In the genomic region with DNA sequence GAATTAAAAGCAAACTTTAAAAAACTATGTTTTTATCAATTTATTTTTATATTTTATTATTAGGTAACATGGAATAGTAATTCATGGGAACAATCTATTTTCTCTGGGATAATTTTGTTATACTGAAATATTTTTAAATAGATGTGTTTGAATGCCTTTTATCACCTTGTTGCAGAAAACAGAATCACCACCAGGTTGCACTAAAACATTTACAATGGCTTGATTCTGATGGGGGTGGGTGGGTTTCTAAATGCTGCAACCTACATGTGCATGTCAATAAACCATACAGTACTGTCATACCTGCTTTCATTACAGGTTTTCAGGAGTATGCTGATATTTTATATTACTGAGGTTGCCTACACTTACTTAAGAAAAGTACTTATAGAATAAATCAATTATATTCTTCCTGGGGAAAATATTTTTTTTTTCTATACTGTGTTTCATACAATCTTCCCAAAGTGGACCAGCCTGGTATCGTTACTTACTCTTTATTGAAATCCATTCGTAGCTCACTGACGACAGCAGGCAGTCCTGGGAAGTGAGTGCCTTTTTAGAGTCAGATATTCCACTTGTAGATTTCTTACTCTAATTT, we compare ENCODE assay signal across 8 cellular contexts.
DNase-seq lines count a peak whose midpoint lies in the region; ATAC-seq and TF ChIP-seq lines count a peak whose summit lies in the region.

No MANE protein-coding gene starts in this region.

- H3K36me3 ChIP-seq in BE2C (no peaks in the 10 kb centered on the region), NT2/D1 (ENCODE audit: insufficient read depth, insufficient read length, low read length) (no peaks in the 10 kb centered on the region)

- peak; percentile 72 for TF ChIP-seq CTCF in BE2C (IDR thresholded peaks at IDR 0.05; ENCODE audit: low read depth, low read length)
- peak; percentile 78 for TF ChIP-seq CTCF in endothelial cell (IDR thresholded peaks at IDR 0.05; ENCODE audit: unreplicated experiment)

- H3K27me3 ChIP-seq in BE2C, result no peaks in the 10 kb centered on the region
- no peaks in the 10 kb centered on the region for H3K27me3 ChIP-seq in NT2/D1 (ENCODE audit: insufficient read depth, insufficient read length)

- H3K4me1 ChIP-seq in BE2C, result no peaks in the 10 kb centered on the region; the same call in 1 of the 2 replicates
- H3K4me1 ChIP-seq in NT2/D1 (ENCODE audit: insufficient read depth, insufficient read length), result no peaks in the 10 kb centered on the region

- no peaks in the 10 kb centered on the region for H3K9me3 Mint-ChIP-seq in endothelial cell (ENCODE audit: unreplicated experiment)

- ATAC-seq in GM19467 (IDR thresholded peaks at IDR 0.05; ENCODE audit: unreplicated experiment), result peak; percentile 53
- no peak for ATAC-seq in GM21528 (IDR thresholded peaks at IDR 0.05; ENCODE audit: low FRiP score, unreplicated experiment)
- ATAC-seq in GM21360 (IDR thresholded peaks at IDR 0.05; ENCODE audit: unreplicated experiment), result no peak

- H3K27ac Mint-ChIP-seq in endothelial cell (ENCODE audit: unreplicated experiment), result no peak overlapping the region

- DNase-seq in BE2C, result peak; percentile 60
- peak; percentile 39 for DNase-seq in NT2/D1 (ENCODE audit: low read depth, low spot score)
- peak; percentile 52 for DNase-seq in endothelial cell (ENCODE audit: low spot score)
- DNase-seq in retina, result peak; percentile 46
- DNase-seq in NCI-H2196 treated with DMSO at 0.1 percent for 48 hours (lab: John Stamatoyannopoulos, UW; ENCODE audit: unreplicated experiment), result no peak

- no peak overlapping the region for H3K4me3 ChIP-seq in BE2C (ENCODE audit: low read depth, low read length)
- no peak overlapping the region for H3K4me3 ChIP-seq in NT2/D1 (ENCODE audit: insufficient read length, low read depth)

- no peaks in the 10 kb centered on the region for H3K36me3 Mint-ChIP-seq in endothelial cell (ENCODE audit: low read depth, unreplicated experiment)

- peaks cover 15% of the 10 kb centered on the region for H3K4me1 Mint-ChIP-seq in endothelial cell (ENCODE audit: unreplicated experiment)

- no peak overlapping the region for H3K9ac ChIP-seq in NT2/D1 (ENCODE audit: insufficient read length, low read depth)

- H3K9me3 ChIP-seq in BE2C (no peaks in the 10 kb centered on the region), NT2/D1 (ENCODE audit: insufficient read depth, low read length) (no peaks in the 10 kb centered on the region)

- H3K27me3 Mint-ChIP-seq in endothelial cell (ENCODE audit: unreplicated experiment), result no peaks in the 10 kb centered on the region

- no peak overlapping the region for H3K4me3 Mint-ChIP-seq in endothelial cell (ENCODE audit: unreplicated experiment)
